11 cellular contexts compared by ENCODE assay signal in the genomic region with DNA sequence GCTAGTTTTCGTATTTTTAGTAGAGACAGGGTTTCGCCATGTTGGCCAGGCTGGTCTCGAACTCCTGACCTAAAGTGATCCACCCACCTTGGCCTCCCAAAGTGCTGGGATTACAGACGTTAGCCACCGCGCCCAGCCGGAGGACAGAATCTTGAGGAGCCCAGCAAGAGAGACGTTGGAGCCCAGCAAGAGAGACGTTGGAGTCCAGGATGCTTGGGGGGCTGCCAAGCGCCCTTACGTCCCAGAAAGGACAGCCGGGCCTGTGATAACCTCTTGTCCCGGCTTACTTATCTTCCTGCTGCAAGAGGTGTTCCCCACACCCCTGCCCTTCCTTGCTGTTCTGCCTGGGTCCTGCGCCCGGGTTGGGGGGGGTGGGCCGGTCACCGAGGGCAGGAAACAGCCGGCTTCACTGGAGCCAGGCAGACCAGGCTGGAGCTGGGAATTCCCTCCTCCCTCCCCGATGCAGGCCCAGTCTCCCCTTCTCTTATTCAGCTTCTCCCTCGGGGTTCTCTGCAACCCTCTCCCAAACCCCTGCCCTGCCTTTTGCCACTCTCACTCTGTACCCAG. TPM values are rescaled to one million over a fixed set of nuclear protein-coding genes. Genes with fewer than 3 reads are reported as not detected.
A peak's percentile ranks its signal among the peaks of the same experiment; 100 is the strongest.
DNase-seq lines count a peak whose midpoint lies in the region; ATAC-seq, FAIRE-seq and TF ChIP-seq lines count a peak whose summit lies in the region.
"Had no signal": no experiment of that assay in that cellular context is flagged by ENCODE, and none has a peak within 500 bp of the region (broad histone marks: within the 10 kb centered on the region; RNA-seq: fewer than 3 reads in every experiment).

No MANE protein-coding gene starts in this region.

- H3K27me3 ChIP-seq in heart right ventricle (peaks cover 0 to 45% (median 5%) of the 10 kb centered on the region in 7 donors), ovary (no peaks in the 10 kb centered on the region)

- DNase-seq in heart right ventricle: peak; percentile 73 to 79
- peak; percentile 45 to 75 (median 61) for DNase-seq in ovary
- no peak for DNase-seq in GM19239 (ENCODE audit: insufficient read length, low spot score)
- DNase-seq: CD8-positive, alpha-beta T cell; cerebellar nuclear complex; NCI-H526 treated with DMSO at 0.1 percent for 48 hours; T-helper 2 cell had no signal

- TF ChIP-seq EP300 in ovary (IDR thresholded peaks at IDR 0.05): no peak

- no peaks in the 10 kb centered on the region for H3K4me1 ChIP-seq in HEK293 (ENCODE audit: control insufficient read depth, insufficient read depth, low read length)
- peaks cover 2 to 43% (median 31%) of the 10 kb centered on the region in 9 donors for H3K4me1 ChIP-seq in heart right ventricle
- H3K4me1 ChIP-seq in ovary (ENCODE audit: insufficient read depth): peaks cover 7% of the 10 kb centered on the region

- H3K9me3 ChIP-seq in HEK293 (ENCODE audit: control insufficient read depth, insufficient read depth, low read depth, low read length) (no peaks in the 10 kb centered on the region), heart right ventricle (no peaks in the 10 kb centered on the region), ovary (no peaks in the 10 kb centered on the region)

- peaks cover 0 to 4% of the 10 kb centered on the region in 2 experiments; a peak in 1 of 3 replicates for H3K36me3 ChIP-seq in HEK293 (ENCODE audit: control insufficient read depth in 2 of 2, insufficient read depth in 1 of 2, low read length in 2 of 2)
- H3K36me3 ChIP-seq in heart right ventricle: peaks cover 0 to 2% (median 0%) of the 10 kb centered on the region in 9 donors
- no peaks in the 10 kb centered on the region for H3K36me3 ChIP-seq in ovary

- no peak for FAIRE-seq in GM19239 (lab: Jason Lieb, UNC)
- FAIRE-seq: GM12892 had no signal

- TF ChIP-seq POLR2A in ovary (IDR thresholded peaks at IDR 0.05): no peak

- CTCF ChIA-PET in HEK293 (lab: Yijun Ruan, JAX): interaction anchor here (0.9 to 2.0 kb wide), 4 partner anchors 23 to 124 kb away, joined by 3 to 13 read pairs (median 6); partner anchors contain the start of gene SLC12A9

- no peak for TF ChIP-seq CTCF in HEK293 (tag by site-specific recombination; IDR thresholded peaks at IDR 0.05)
- no peak for TF ChIP-seq CTCF in heart right ventricle (IDR thresholded peaks at IDR 0.05)
- TF ChIP-seq CTCF in ovary (IDR thresholded peaks at IDR 0.05): no peak

- ATAC-seq in heart right ventricle (peak; percentile 16 to 69 (median 62)), GM18873 (IDR thresholded peaks at IDR 0.05; ENCODE audit: low FRiP score, unreplicated experiment) (no peak), HG02610 (IDR thresholded peaks at IDR 0.05; ENCODE audit: unreplicated experiment) (no peak)
- ATAC-seq: CD8-positive, alpha-beta T cell had no signal

- intact Hi-C loops in heart right ventricle (cut with DNase I) (no loop called here), ovary (cut with DNase I) (no loop called here)

- POLR2A ChIA-PET in HEK293 (lab: Yijun Ruan, JAX): interaction anchor here (0.8 to 2.7 kb wide), 2 partner anchors 46 to 123 kb away, joined by 3 to 16 read pairs; partner anchors contain the start of genes POP7 and SRRT

- WGBS in heart right ventricle, 2 donors: 27 to 30% methylated on average over 20 of the region's 20 CpGs
- WGBS in ovary, 3 donors: 30 to 39% (median 32%) methylated on average over 20 of the region's 20 CpGs

- H3K27ac ChIP-seq in HEK293 (ENCODE audit: extremely low read depth, low read depth, low read length): no peak overlapping the region
- H3K27ac ChIP-seq in heart right ventricle: peak overlapping the region; percentile 53 to 95 (median 90)
- H3K27ac ChIP-seq in ovary: peak overlapping the region in 1 of 2 donors; percentile 89

- H3K4me3 ChIP-seq in HEK293 (ENCODE audit: low read depth, low read length) (no peak overlapping the region), heart right ventricle (peak overlapping the region in 8 of 10 donors; percentile 15 to 89 (median 74)), ovary (no peak overlapping the region)

TF ChIP-seq in HEK293, 187 proteins besides CTCF, POLR2A, EP300 and RAD21:
- TF ChIP-seq ZNF776 (tag by site-specific recombination; IDR thresholded peaks at IDR 0.05; ENCODE audit: borderline replicate concordance) (no peak), ZBTB6 (tag by site-specific recombination; IDR thresholded peaks at IDR 0.05) (peak; percentile 27; the same call in 1 of the 2 replicates)

RNA-seq across cellular contexts. Expression of gene EPHB4, which starts 1.9 kb away (rescaled TPM):
- total RNA-seq in heart right ventricle (10 to 100 TPM; 13.8 to 41.6 (median 21.0) TPM), ovary (100 to 1,000 TPM in 3 of 7 donors, 10 to 100 TPM in 4; 31.0 to 119 (median 89.8) TPM)
- polyA plus RNA-seq in heart right ventricle (10 to 100 TPM; 14.4 to 27.6 TPM), ovary (10 to 100 TPM; 24.4 to 38.2 TPM)

RNA-seq across cellular contexts. Expression of gene SLC12A9, which starts 23.3 kb away (rescaled TPM):
- total RNA-seq in heart right ventricle (10 to 100 TPM in 1 of 10 donors, 1 to 10 TPM in 9; 4.8 to 15.7 (median 6.9) TPM), ovary (10 to 100 TPM; 10.1 to 31.8 (median 26.9) TPM)
- polyA plus RNA-seq in heart right ventricle (10 to 100 TPM; 10.2 to 14.0 TPM), ovary (10 to 100 TPM in 1 of 2 donors, 1 to 10 TPM in 1; 4.7 to 20.9 TPM)

RNA-seq across cellular contexts. Expression of gene TRIP6, which starts 38.0 kb away (rescaled TPM):
- total RNA-seq in heart right ventricle (10 to 100 TPM; 13.0 to 23.7 (median 17.7) TPM), ovary (10 to 100 TPM; 42.9 to 98.8 (median 82.0) TPM)
- polyA plus RNA-seq in heart right ventricle (10 to 100 TPM; 15.4 to 26.3 TPM), ovary (10 to 100 TPM; 17.3 to 72.5 TPM)

RNA-seq across cellular contexts. Expression of gene SRRT, which starts 45.7 kb away (rescaled TPM):
- total RNA-seq in heart right ventricle (10 to 100 TPM; 38.4 to 69.5 (median 49.6) TPM), ovary (100 to 1,000 TPM in 5 of 7 donors, 10 to 100 TPM in 2; 74.2 to 191 (median 149) TPM)
- polyA plus RNA-seq in heart right ventricle (10 to 100 TPM; 47.6 to 67.6 TPM), ovary (100 to 1,000 TPM in 1 of 2 donors, 10 to 100 TPM in 1; 45.8 to 111 TPM)

Comparison
In these comparisons a context has a peak if more than half of its experiments do, and no peak if none do; other contexts are left out.
1. H3K4me3 ChIP-seq: peak in heart right ventricle (8 of 10); none in HEK293 (single experiment) and ovary (single experiment).
2. ATAC-seq: peak in heart right ventricle (8 of 8); none in GM18873 (single experiment) and HG02610 (single experiment).